2 cellular contexts compared by ENCODE assay signal in genomic region chr5:57436586-57436985, GRCh38.
TF ChIP-seq lines count a peak whose summit lies in the region.

No MANE protein-coding gene starts in this region.

TF ChIP-seq in A549, 52 proteins besides CTCF, POLR2A, EP300 and RAD21 (continued from another document):
- TF ChIP-seq E2F6 (IDR thresholded peaks at IDR 0.05; ENCODE audit: borderline replicate concordance, low read depth), result no peak
- TF ChIP-seq HEYL (CRISPR knock-in tag; IDR thresholded peaks at IDR 0.05), result no peak
- TF ChIP-seq HOXB5 (CRISPR knock-in tag; IDR thresholded peaks at IDR 0.05), result no peak
- no peak for TF ChIP-seq HOXA7 (CRISPR knock-in tag; IDR thresholded peaks at IDR 0.05)

TF ChIP-seq in IMR-90, 13 proteins besides CTCF, POLR2A, EP300 and RAD21 (continued from another document):
- TF ChIP-seq FOS (IDR thresholded peaks at IDR 0.05; ENCODE audit: low read depth, low read length) (no peak), CHD1 (IDR thresholded peaks at IDR 0.05; ENCODE audit: low read depth, low read length) (no peak), NFE2L2 (IDR thresholded peaks at IDR 0.05; ENCODE audit: low read depth, low read length) (no peak), RCOR1 (IDR thresholded peaks at IDR 0.05; ENCODE audit: insufficient replicate concordance, low read length) (no peak), BHLHE40 (IDR thresholded peaks at IDR 0.05; ENCODE audit: low read depth, low read length) (no peak), CEBPB (IDR thresholded peaks at IDR 0.05; ENCODE audit: low read depth, low read length) (no peak), MAZ (IDR thresholded peaks at IDR 0.05; ENCODE audit: borderline replicate concordance, low read depth, low read length) (no peak)
- TF ChIP-seq, protein P1, sequence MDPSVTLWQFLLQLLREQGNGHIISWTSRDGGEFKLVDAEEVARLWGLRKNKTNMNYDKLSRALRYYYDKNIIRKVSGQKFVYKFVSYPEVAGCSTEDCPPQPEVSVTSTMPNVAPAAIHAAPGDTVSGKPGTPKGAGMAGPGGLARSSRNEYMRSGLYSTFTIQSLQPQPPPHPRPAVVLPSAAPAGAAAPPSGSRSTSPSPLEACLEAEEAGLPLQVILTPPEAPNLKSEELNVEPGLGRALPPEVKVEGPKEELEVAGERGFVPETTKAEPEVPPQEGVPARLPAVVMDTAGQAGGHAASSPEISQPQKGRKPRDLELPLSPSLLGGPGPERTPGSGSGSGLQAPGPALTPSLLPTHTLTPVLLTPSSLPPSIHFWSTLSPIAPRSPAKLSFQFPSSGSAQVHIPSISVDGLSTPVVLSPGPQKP (IDR thresholded peaks at IDR 0.05; ENCODE audit: borderline replicate concordance, low read depth, low read length), result no peak
- TF ChIP-seq, protein P2, sequence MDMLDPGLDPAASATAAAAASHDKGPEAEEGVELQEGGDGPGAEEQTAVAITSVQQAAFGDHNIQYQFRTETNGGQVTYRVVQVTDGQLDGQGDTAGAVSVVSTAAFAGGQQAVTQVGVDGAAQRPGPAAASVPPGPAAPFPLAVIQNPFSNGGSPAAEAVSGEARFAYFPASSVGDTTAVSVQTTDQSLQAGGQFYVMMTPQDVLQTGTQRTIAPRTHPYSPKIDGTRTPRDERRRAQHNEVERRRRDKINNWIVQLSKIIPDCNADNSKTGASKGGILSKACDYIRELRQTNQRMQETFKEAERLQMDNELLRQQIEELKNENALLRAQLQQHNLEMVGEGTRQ (IDR thresholded peaks at IDR 0.05; ENCODE audit: low read depth, low read length), result no peak
TF ChIP-seq in IMR-90: peak in this region for 0.
